ENCODE assay signal across 8 cellular contexts in the genomic region with DNA sequence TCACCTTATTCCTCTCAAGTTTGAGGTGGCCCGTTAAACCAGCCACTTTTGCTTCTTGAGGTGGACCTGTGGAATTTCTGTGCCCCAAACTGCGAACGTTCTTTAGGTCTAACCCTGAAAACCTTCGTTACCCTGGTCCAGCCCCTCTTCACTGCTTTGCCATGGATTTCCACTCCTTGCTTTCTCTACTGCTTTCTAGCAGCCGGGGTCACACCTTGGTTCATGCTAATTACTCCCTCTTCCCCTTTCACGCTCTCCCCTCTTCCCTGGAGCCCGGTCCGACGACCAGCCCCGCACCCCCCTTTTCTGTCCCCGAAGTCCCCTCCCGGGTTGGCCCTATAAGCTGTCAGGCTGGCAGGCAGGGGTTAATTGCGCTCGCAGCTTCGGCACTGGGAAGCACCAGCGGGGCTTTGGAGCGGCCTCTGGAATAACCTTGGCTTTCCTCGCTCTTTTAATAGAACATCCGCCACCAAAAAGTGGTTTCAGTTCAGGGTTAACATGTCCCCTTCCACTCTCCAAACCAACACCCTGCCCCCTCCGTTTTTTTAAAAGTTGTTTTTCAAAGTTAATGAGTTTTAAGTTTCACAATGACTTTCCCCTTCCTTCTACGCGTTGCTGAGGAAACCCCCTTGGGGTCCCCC. TPM values are rescaled to one million over a fixed set of nuclear protein-coding genes. Genes with fewer than 3 reads are reported as not detected.
A peak's percentile ranks its signal among the peaks of the same experiment; 100 is the strongest.
DNase-seq lines count a peak whose midpoint lies in the region; ATAC-seq and TF ChIP-seq lines count a peak whose summit lies in the region.

No MANE protein-coding gene starts in this region.

- H3K4me3 ChIP-seq in sigmoid colon = peak overlapping the region; percentile 54 to 93 (median 81)

- ATAC-seq in GM19035 (IDR thresholded peaks at IDR 0.05; ENCODE audit: unreplicated experiment) = peak; percentile 44
- peak; percentile 24 for ATAC-seq in HG03139 (IDR thresholded peaks at IDR 0.05; ENCODE audit: unreplicated experiment)
- ATAC-seq in activated naive CD8-positive, alpha-beta T cell treated with anti-CD3 and anti-CD28 coated beads, Interleukin-2, amount 50 U/mL, for 24 hours = peak; percentile 21

- TF ChIP-seq EP300 in sigmoid colon (IDR thresholded peaks at IDR 0.05) = no peak

- no peak for TF ChIP-seq POLR2A in sigmoid colon (IDR thresholded peaks at IDR 0.05)

- peaks cover 53% of the 10 kb centered on the region for H3K4me1 Mint-ChIP-seq in activated naive CD8-positive, alpha-beta T cell treated with anti-CD3 and anti-CD28 coated beads, Interleukin-2, amount 50 U/mL, for 24 hours

- H3K36me3 Mint-ChIP-seq in activated naive CD8-positive, alpha-beta T cell treated with anti-CD3 and anti-CD28 coated beads, Interleukin-2, amount 50 U/mL, for 24 hours (ENCODE audit: low read depth) = peaks cover 23% of the 10 kb centered on the region

- peaks cover 4% of the 10 kb centered on the region for H3K9me3 Mint-ChIP-seq in activated naive CD8-positive, alpha-beta T cell treated with anti-CD3 and anti-CD28 coated beads, Interleukin-2, amount 50 U/mL, for 24 hours

- intact Hi-C loops in sigmoid colon (cut with DNase I) = loop anchor here (5.0 to 10.0 kb wide), 2 partner anchors 353 to 916 kb away; partner anchors contain the start of gene SMIM13

- no peaks in the 10 kb centered on the region for H3K9me3 ChIP-seq in sigmoid colon

- H3K27ac Mint-ChIP-seq in activated naive CD8-positive, alpha-beta T cell treated with anti-CD3 and anti-CD28 coated beads, Interleukin-2, amount 50 U/mL, for 24 hours = peak overlapping the region; percentile 96

- peak overlapping the region; percentile 98 for H3K4me3 Mint-ChIP-seq in activated naive CD8-positive, alpha-beta T cell treated with anti-CD3 and anti-CD28 coated beads, Interleukin-2, amount 50 U/mL, for 24 hours

- TF ChIP-seq CTCF in sigmoid colon (IDR thresholded peaks at IDR 0.05) = no peak

- peak overlapping the region; percentile 93 to 99 (median 98) for H3K27ac ChIP-seq in sigmoid colon

- 1% methylated on average over 22 of the region's 22 CpGs for WGBS in sigmoid colon, 2 donors

- DNase-seq in COR-L47 (lab: John Stamatoyannopoulos, UW) (peak; percentile 53), NCI-H524 (lab: John Stamatoyannopoulos, UW) (peak; percentile 66 to 75), hypothalamus (lab: John Stamatoyannopoulos, UW) (peak in 43 of 51 donors; percentile 26 to 90 (median 67)), sigmoid colon (peak; percentile 89), RKO (ENCODE audit: low spot score) (no peak)
- peak; percentile 51 for DNase-seq in activated naive CD8-positive, alpha-beta T cell treated with anti-CD3 and anti-CD28 coated beads, Interleukin-2, amount 50 U/mL, for 24 hours

- H3K27me3 ChIP-seq in sigmoid colon = no peaks in the 10 kb centered on the region

- peaks cover 0 to 35% (median 31%) of the 10 kb centered on the region in 4 donors for H3K4me1 ChIP-seq in sigmoid colon

- no peaks in the 10 kb centered on the region for H3K27me3 Mint-ChIP-seq in activated naive CD8-positive, alpha-beta T cell treated with anti-CD3 and anti-CD28 coated beads, Interleukin-2, amount 50 U/mL, for 24 hours

- no peaks in the 10 kb centered on the region for H3K36me3 ChIP-seq in sigmoid colon

RNA-seq across cellular contexts. Expression of gene HIVEP1, which starts 1.4 kb away (rescaled TPM):
- 10 to 100 TPM; 13.2 to 28.5 (median 19.4) TPM for total RNA-seq in sigmoid colon
- polyA plus RNA-seq in sigmoid colon = 10 to 100 TPM in 1 of 3 donors, 1 to 10 TPM in 2; 4.6 to 10.5 (median 4.8) TPM
